1 cellular context compared by ENCODE assay signal in genomic region chr14:24347140-24347539, GRCh38.
TF ChIP-seq lines count a peak whose summit lies in the region.

No MANE protein-coding gene starts in this region.

TF ChIP-seq in endothelial cell of umbilical vein, 7 proteins besides CTCF, POLR2A, EP300 and RAD21:
- TF ChIP-seq POLR2AphosphoS5 (IDR thresholded peaks at IDR 0.05; ENCODE audit: insufficient read depth, low read depth, low read length) (no peak), GATA2 (IDR thresholded peaks at IDR 0.05; ENCODE audit: insufficient read depth, insufficient read length, low read depth, low read length) (no peak), MYC (IDR thresholded peaks at IDR 0.05; ENCODE audit: low read depth, low read length) (no peak), JUN (IDR thresholded peaks at IDR 0.05; ENCODE audit: borderline replicate concordance, insufficient read depth, insufficient read length, low read depth) (no peak), FOS (IDR thresholded peaks at IDR 0.05; ENCODE audit: borderline replicate concordance, insufficient read depth, low read length) (no peak), EZH2 (IDR thresholded peaks at IDR 0.05; ENCODE audit: borderline replicate concordance, low read depth, low read length, severe bottlenecking) (no peak), MAX (IDR thresholded peaks at IDR 0.05; ENCODE audit: insufficient read depth, insufficient read length) (no peak)
TF ChIP-seq in endothelial cell of umbilical vein: peak in this region for 0.
